Comparison of ENCODE assay signal across 17 cellular contexts in genomic region chr3:66425032-66425431, GRCh38.
A peak's percentile ranks its signal among the peaks of the same experiment; 100 is the strongest.
DNase-seq lines count a peak whose midpoint lies in the region; ATAC-seq, FAIRE-seq and TF ChIP-seq lines count a peak whose summit lies in the region.
"Had no signal": no experiment of that assay in that cellular context is flagged by ENCODE, and none has a peak within 500 bp of the region (broad histone marks: within the 10 kb centered on the region; RNA-seq: fewer than 3 reads in every experiment).

No MANE protein-coding gene starts in this region.

- H3K36me3 ChIP-seq in astrocyte (ENCODE audit: insufficient read depth, low read length): no peaks in the 10 kb centered on the region
- H3K36me3 ChIP-seq in tibial artery: no peaks in the 10 kb centered on the region

- no peak overlapping the region for H3K9ac ChIP-seq in astrocyte (ENCODE audit: low read length)

- H3K9me3 ChIP-seq in astrocyte (ENCODE audit: insufficient read depth, low read depth, low read length): peaks cover 7% of the 10 kb centered on the region
- H3K9me3 ChIP-seq in tibial artery: no peaks in the 10 kb centered on the region

- H3K27me3 ChIP-seq in astrocyte (ENCODE audit: insufficient read depth, low read length) (no peaks in the 10 kb centered on the region), tibial artery (no peaks in the 10 kb centered on the region)

- no peaks in the 10 kb centered on the region for H4K20me1 ChIP-seq in astrocyte (ENCODE audit: insufficient read depth, low read length)

- no peak overlapping the region for H3K4me3 Mint-ChIP-seq in astrocyte (ENCODE audit: unreplicated experiment)
- H3K4me3 Mint-ChIP-seq in nephron: peak overlapping the region in 1 of 3 experiments; percentile 21
- H3K4me3 Mint-ChIP-seq: activated CD4-positive, alpha-beta memory T cell treated with anti-CD3 and anti-CD28 coated beads for 36 hours had no signal

- no peak overlapping the region for H3K4me2 ChIP-seq in astrocyte (ENCODE audit: low read length)
- H3K4me2 ChIP-seq: PC-9 had no signal

- H3K4me3 ChIP-seq in astrocyte (ENCODE audit: insufficient read depth, low read depth, low read length) (no peak overlapping the region), tibial artery (no peak overlapping the region)
- H3K4me3 ChIP-seq: PC-9 had no signal

- H3K27ac Mint-ChIP-seq in astrocyte (ENCODE audit: unreplicated experiment): peak overlapping the region; percentile 35
- H3K27ac Mint-ChIP-seq in nephron: peak overlapping the region; percentile 59 to 81 (median 64)
- H3K27ac Mint-ChIP-seq: activated CD4-positive, alpha-beta memory T cell treated with anti-CD3 and anti-CD28 coated beads for 36 hours had no signal

- H3K79me2 ChIP-seq in astrocyte (ENCODE audit: insufficient read depth, low read length): peaks cover 55% of the 10 kb centered on the region

- H3K27ac ChIP-seq in astrocyte (ENCODE audit: low read depth, low read length) (no peak overlapping the region), tibial artery (peak overlapping the region; percentile 16 to 23)
- H3K27ac ChIP-seq: PC-9 had no signal

- DNase-seq in astrocyte (ENCODE audit: low read depth): no peak
- peak; percentile 82 for DNase-seq in Right ventricle myocardium superior
- DNase-seq in tibial artery: peak in 1 of 2 donors; percentile 79
- DNase-seq: activated CD4-positive, alpha-beta memory T cell treated with anti-CD3 and anti-CD28 coated beads for 36 hours; effector memory CD4-positive, alpha-beta T cell; NCI-H2081; NCI-H526 treated with DMSO at 0.1 percent for 48 hours; PC-9; stimulated activated CD8-positive, alpha-beta memory T cell treated with anti-CD3 and anti-CD28 coated beads, Interleukin-4, amount 100 ng/mL, for 48 hours had no signal

- peaks cover 39% of the 10 kb centered on the region for H3K4me1 ChIP-seq in astrocyte (ENCODE audit: insufficient read depth, low read length)
- peaks cover 0 to 64% (median 48%) of the 10 kb centered on the region in 4 donors for H3K4me1 ChIP-seq in tibial artery

- ATAC-seq in Right ventricle myocardium superior (ENCODE audit: poor library complexity) (peak; percentile 83), GM21526 (IDR thresholded peaks at IDR 0.05; ENCODE audit: low FRiP score, unreplicated experiment) (no peak), SK-N-SH treated with all-trans-retinoic acid at 6 μM for 48 hours (no peak), GM21423 (IDR thresholded peaks at IDR 0.05; ENCODE audit: unreplicated experiment) (no peak), GM18517 (IDR thresholded peaks at IDR 0.05; ENCODE audit: unreplicated experiment) (no peak)

- no peak for FAIRE-seq in astrocyte (lab: Jason Lieb, UNC)
- FAIRE-seq: GM18507, GM19239, urothelium cell line had no signal

- H3K9me3 Mint-ChIP-seq in astrocyte (ENCODE audit: unreplicated experiment) (peaks cover 17% of the 10 kb centered on the region), nephron (peaks cover 32% of the 10 kb centered on the region)

- no peak for TF ChIP-seq CTCF in astrocyte (IDR thresholded peaks at IDR 0.05; ENCODE audit: insufficient read depth, low read depth, low read length)
- TF ChIP-seq CTCF in nephron (IDR thresholded peaks at IDR 0.05; ENCODE audit: unreplicated experiment in 3 of 3): no peak
- no peak for TF ChIP-seq CTCF in tibial artery (IDR thresholded peaks at IDR 0.05)

- peaks cover 22% of the 10 kb centered on the region for H3K36me3 Mint-ChIP-seq in astrocyte (ENCODE audit: low read depth, unreplicated experiment)
- peaks cover 33% of the 10 kb centered on the region for H3K36me3 Mint-ChIP-seq in nephron (ENCODE audit: low read depth)

- H3K4me1 Mint-ChIP-seq in astrocyte (ENCODE audit: low read depth, unreplicated experiment) (peaks cover 53% of the 10 kb centered on the region), nephron (peaks cover 71% of the 10 kb centered on the region)

- intact Hi-C loops in Right ventricle myocardium superior (cut with DNase I) (no loop called here), tibial artery (cut with DNase I; ENCODE audit: low total_unique reads) (no loop called here)

- H2AFZ ChIP-seq in astrocyte (ENCODE audit: low read depth, low read length): no peak overlapping the region
- H2AFZ ChIP-seq: PC-9 had no signal

- H3K27me3 Mint-ChIP-seq in astrocyte (ENCODE audit: low read depth, unreplicated experiment) (no peaks in the 10 kb centered on the region), nephron (ENCODE audit: low read depth) (no peaks in the 10 kb centered on the region)
- H3K27me3 Mint-ChIP-seq: activated CD4-positive, alpha-beta memory T cell treated with anti-CD3 and anti-CD28 coated beads for 36 hours had no signal

TF ChIP-seq in SK-N-SH treated with all-trans-retinoic acid at 6 μM for 48 hours, 23 proteins besides CTCF, POLR2A, EP300 and RAD21:
- TF ChIP-seq RARB (CRISPR knock-in tag; IDR thresholded peaks at IDR 0.05) (no peak), BACH2 (CRISPR knock-in tag; IDR thresholded peaks at IDR 0.05; ENCODE audit: borderline replicate concordance) (no peak), ARNTL (CRISPR knock-in tag; IDR thresholded peaks at IDR 0.05; ENCODE audit: borderline replicate concordance, low read depth) (no peak), CREB5 (CRISPR knock-in tag; IDR thresholded peaks at IDR 0.05; ENCODE audit: low read depth) (no peak), CSRNP3 (CRISPR knock-in tag; IDR thresholded peaks at IDR 0.05) (no peak), TCF4 (CRISPR knock-in tag; IDR thresholded peaks at IDR 0.05; ENCODE audit: borderline replicate concordance) (no peak), ZFP3 (CRISPR knock-in tag; IDR thresholded peaks at IDR 0.05) (no peak), PPARA (CRISPR knock-in tag; IDR thresholded peaks at IDR 0.05; ENCODE audit: borderline replicate concordance) (no peak)
